Comparison of ENCODE assay signal across 11 cellular contexts in genomic region chr20:16580127-16580526, GRCh38. TPM values are rescaled to one million over a fixed set of nuclear protein-coding genes. Genes with fewer than 3 reads are reported as not detected.
DNase-seq lines count a peak whose midpoint lies in the region; ATAC-seq, FAIRE-seq and TF ChIP-seq lines count a peak whose summit lies in the region.
"Had no signal": no experiment of that assay in that cellular context is flagged by ENCODE, and none has a peak within 500 bp of the region (broad histone marks: within the 10 kb centered on the region; RNA-seq: fewer than 3 reads in every experiment).

No MANE protein-coding gene starts in this region.

- H3K4me3 ChIP-seq in HepG2 (replicated peaks in 1 of 3; ENCODE audit: insufficient read depth in 1 of 3, low read depth in 2 of 3, low read length in 3 of 3): no peak overlapping the region
- H3K4me3 ChIP-seq: BLaER1 had no signal

- H2AFZ ChIP-seq in HepG2 (ENCODE audit: low read length): no peak overlapping the region

- TF ChIP-seq CTCF in brain (conservative IDR thresholded peaks at IDR 0.05) (no peak), HepG2 (CRISPR knock-in tag; IDR thresholded peaks at IDR 0.05) (no peak)

- no peaks in the 10 kb centered on the region for H4K20me1 ChIP-seq in HepG2 (ENCODE audit: insufficient read depth, low read length)
- H4K20me1 ChIP-seq: BLaER1 had no signal

- H3K9me3 Mint-ChIP-seq in brain: peaks cover 0 to 3% (median 0%) of the 10 kb centered on the region in 5 experiments
- H3K9me3 Mint-ChIP-seq: activated CD4-positive, alpha-beta memory T cell treated with anti-CD3 and anti-CD28 coated beads for 36 hours; naive thymus-derived CD4-positive, alpha-beta T cell had no signal

- no peaks in the 10 kb centered on the region for H3K36me3 Mint-ChIP-seq in brain
- H3K36me3 Mint-ChIP-seq: activated CD4-positive, alpha-beta memory T cell treated with anti-CD3 and anti-CD28 coated beads for 36 hours; naive thymus-derived CD4-positive, alpha-beta T cell had no signal

- TF ChIP-seq RAD21 in HepG2 (CRISPR knock-in tag; IDR thresholded peaks at IDR 0.05): no peak

- H3K27ac ChIP-seq in HepG2 (ENCODE audit: extremely low read length, insufficient read depth, low read length): no peak overlapping the region
- H3K27ac ChIP-seq: BLaER1 had no signal

- peak; percentile 86 for DNase-seq in AG08395 (ENCODE audit: low spot score)
- DNase-seq in MV-4-11 (lab: John Stamatoyannopoulos, UW): peak; percentile 4
- DNase-seq in HepG2 (ENCODE audit: low spot score): no peak
- no peak for DNase-seq in posterior cingulate gyrus
- DNase-seq in activated effector memory CD4-positive, alpha-beta T cell treated with anti-CD3 and anti-CD28 coated beads, Interleukin-2, amount 50 U/mL, for 16 hours: no peak
- DNase-seq in HuH-7.5 (ENCODE audit: low spot score): no peak
- DNase-seq: activated CD4-positive, alpha-beta memory T cell treated with anti-CD3 and anti-CD28 coated beads for 36 hours; naive thymus-derived CD4-positive, alpha-beta T cell had no signal

- no peak for FAIRE-seq in HepG2 (lab: Jason Lieb, UNC)

- H3K27me3 Mint-ChIP-seq in brain: peaks cover 7% of the 10 kb centered on the region

- no peak overlapping the region for H3K4me2 ChIP-seq in HepG2 (ENCODE audit: low read depth, low read length)
- H3K4me2 ChIP-seq: BLaER1 had no signal

- ATAC-seq in HepG2 (peak; percentile 44), GM21619 (IDR thresholded peaks at IDR 0.05; ENCODE audit: unreplicated experiment) (no peak)
- ATAC-seq: naive thymus-derived CD4-positive, alpha-beta T cell had no signal

- WGBS in HepG2 (ENCODE audit: low lambda C conversion rate): 25% methylated on average over 3 of the region's 3 CpGs

- TF ChIP-seq POLR2A in HepG2 (IDR thresholded peaks at IDR 0.05; ENCODE audit: insufficient read depth in 1 of 2, low read depth in 2 of 2, low read length in 2 of 2): no peak

- BruUV-seq in HepG2 (replicated peaks; lab: Mats Ljungman, UMichigan): no TSS peak

- POLR2A ChIA-PET in HepG2 (lab: Yijun Ruan, JAX): no interaction called here

- intact Hi-C loops in HepG2 (cut with micrococcal nuclease; ENCODE audit: unreplicated experiment): no loop called here
- intact Hi-C loops in posterior cingulate gyrus (cut with DNase I): no loop called here

- in situ Hi-C loops in HepG2 (cut with HindIII; ENCODE audit: extremely low pct_ligation_motif_present, low pct_unique_long_range_greater_than_20kb): no loop called here

- TF ChIP-seq EP300 in HepG2 (IDR thresholded peaks at IDR 0.05; ENCODE audit: low read depth in 2 of 2, low read length in 2 of 2): no peak
- no peak for TF ChIP-seq EP300 in HepG2 (CRISPR knock-in tag; IDR thresholded peaks at IDR 0.05; ENCODE audit: borderline replicate concordance)

- CTCF ChIA-PET in HepG2 (lab: Yijun Ruan, JAX; ENCODE audit: low intra/inter-chr PET ratio, low total read pairs): no interaction called here

- no peaks in the 10 kb centered on the region for H3K9me3 ChIP-seq in HepG2 (ENCODE audit: low read length)
- H3K9me3 ChIP-seq: BLaER1 had no signal

- H3K27ac Mint-ChIP-seq in brain: peak overlapping the region; percentile 2 to 52 (median 23)
- H3K27ac Mint-ChIP-seq: activated CD4-positive, alpha-beta memory T cell treated with anti-CD3 and anti-CD28 coated beads for 36 hours; naive thymus-derived CD4-positive, alpha-beta T cell had no signal

- no peak overlapping the region for H3K9ac ChIP-seq in HepG2 (ENCODE audit: insufficient read depth, low read depth, low read length)
- H3K9ac ChIP-seq: BLaER1 had no signal

- no peak overlapping the region for H3K4me3 Mint-ChIP-seq in brain
- H3K4me3 Mint-ChIP-seq: activated CD4-positive, alpha-beta memory T cell treated with anti-CD3 and anti-CD28 coated beads for 36 hours; naive thymus-derived CD4-positive, alpha-beta T cell had no signal

- H3K4me1 Mint-ChIP-seq in brain: peaks cover 32% of the 10 kb centered on the region

- no peaks in the 10 kb centered on the region for H3K79me2 ChIP-seq in HepG2 (ENCODE audit: insufficient read depth, low read length)

- peaks cover 21% of the 10 kb centered on the region for H3K4me1 ChIP-seq in HepG2 (ENCODE audit: insufficient read depth, low read length)

- H3K27me3 ChIP-seq in HepG2 (ENCODE audit: control insufficient read depth in 1 of 2, insufficient read depth in 2 of 2, low read length in 2 of 2): no peaks in the 10 kb centered on the region
- H3K27me3 ChIP-seq: BLaER1 had no signal

- no peaks in the 10 kb centered on the region for H3K36me3 ChIP-seq in HepG2 (replicated peaks in 1 of 2; ENCODE audit: control insufficient read depth in 1 of 2, insufficient read depth in 2 of 2, low read length in 2 of 2)
- H3K36me3 ChIP-seq: BLaER1 had no signal

TF ChIP-seq in HepG2, 621 proteins besides CTCF, POLR2A, EP300 and RAD21:
- TF ChIP-seq ZNF343 (CRISPR knock-in tag; IDR thresholded peaks at IDR 0.05) (no peak), ZFP91 (CRISPR knock-in tag; IDR thresholded peaks at IDR 0.05; ENCODE audit: borderline replicate concordance) (no peak), IKZF5 (CRISPR knock-in tag; IDR thresholded peaks at IDR 0.05) (no peak)

RNA-seq across cellular contexts. Expression of gene KIF16B, which starts 6.9 kb away (rescaled TPM):
- 2.5 TPM for polyA plus RNA-seq in brain (ENCODE audit: insufficient read depth, low read depth, low replicate concordance)
- total RNA-seq in HepG2 (2016; rRNA removed; fragmentation: Illumina TruSeq; extraction: Trizol): 18.0 and 23.3 TPM in 2 replicates
- 9.2 and 11.4 TPM in 2 replicates for total RNA-seq in HepG2 (2016; cell fraction: cytosol; rRNA removed; fragmentation: Illumina TruSeq; extraction: Trizol; ENCODE audit: low read depth)
- 17.5 and 21.2 TPM in 2 replicates for total RNA-seq in HepG2 (2016; cell fraction: insoluble cytoplasmic fraction; rRNA removed; fragmentation: Illumina TruSeq; extraction: Trizol)
- 11.3 and 16.2 TPM in 2 replicates for total RNA-seq in HepG2 (2016; cell fraction: membrane; rRNA removed; fragmentation: Illumina TruSeq; extraction: Trizol)
- 24.2 TPM in 2 replicates for total RNA-seq in HepG2 (2016; cell fraction: nucleus; rRNA removed; fragmentation: Illumina TruSeq; extraction: Trizol)
- 6.2 and 6.9 TPM in 2 replicates for polyA plus RNA-seq in HepG2 (2011; rRNA removed)
- 5.1 and 7.1 TPM in 2 replicates for polyA plus RNA-seq in HepG2 (2011; cell fraction: cytosol; rRNA removed)
- 7.2 and 8.6 TPM in 2 replicates for polyA plus RNA-seq in HepG2 (2011; cell fraction: nucleus; rRNA removed)
- 6.4 and 7.5 TPM in 2 replicates for polyA plus RNA-seq in HepG2 (2012)
- 0.37 and 0.47 TPM in 2 replicates for polyA plus RNA-seq in HepG2 (2016; cell fraction: cytosol; fragmentation: Illumina TruSeq; extraction: Trizol; ENCODE audit: low read depth)
- polyA plus RNA-seq in HepG2 (2016; cell fraction: insoluble cytoplasmic fraction; fragmentation: Illumina TruSeq; extraction: Trizol; ENCODE audit: low read depth): 19.2 and 19.4 TPM in 2 replicates
- 1.4 TPM in 2 replicates for polyA plus RNA-seq in HepG2 (2016; cell fraction: membrane; fragmentation: Illumina TruSeq; extraction: Trizol; ENCODE audit: low read depth)
- polyA plus RNA-seq in HepG2 (2016; cell fraction: nucleus; fragmentation: Illumina TruSeq; extraction: Trizol; ENCODE audit: insufficient read depth, low read depth): 11.5 and 13.4 TPM in 2 replicates
- polyA minus RNA-seq in HepG2 (2011; rRNA and poly(A)+ RNA removed; ENCODE audit: low replicate concordance): 2.9 and 11.2 TPM in 2 replicates
- 8.8 and 11.3 TPM in 2 replicates for polyA minus RNA-seq in HepG2 (2011; cell fraction: cytosol; rRNA and poly(A)+ RNA removed)
- polyA minus RNA-seq in HepG2 (2011; cell fraction: nucleus; rRNA and poly(A)+ RNA removed): 33.9 and 35.4 TPM in 2 replicates

Comparison
In these comparisons a context has a peak if more than half of its experiments do, and no peak if none do; other contexts are left out.
1. DNase-seq: peak in AG08395 (single experiment) and MV-4-11 (single experiment); none in HepG2 (single experiment), posterior cingulate gyrus (0 of 10), activated effector memory CD4-positive, alpha-beta T cell treated with anti-CD3 and anti-CD28 coated beads, Interleukin-2, amount 50 U/mL, for 16 hours (single experiment) and HuH-7.5 (single experiment).